In the genomic region with DNA sequence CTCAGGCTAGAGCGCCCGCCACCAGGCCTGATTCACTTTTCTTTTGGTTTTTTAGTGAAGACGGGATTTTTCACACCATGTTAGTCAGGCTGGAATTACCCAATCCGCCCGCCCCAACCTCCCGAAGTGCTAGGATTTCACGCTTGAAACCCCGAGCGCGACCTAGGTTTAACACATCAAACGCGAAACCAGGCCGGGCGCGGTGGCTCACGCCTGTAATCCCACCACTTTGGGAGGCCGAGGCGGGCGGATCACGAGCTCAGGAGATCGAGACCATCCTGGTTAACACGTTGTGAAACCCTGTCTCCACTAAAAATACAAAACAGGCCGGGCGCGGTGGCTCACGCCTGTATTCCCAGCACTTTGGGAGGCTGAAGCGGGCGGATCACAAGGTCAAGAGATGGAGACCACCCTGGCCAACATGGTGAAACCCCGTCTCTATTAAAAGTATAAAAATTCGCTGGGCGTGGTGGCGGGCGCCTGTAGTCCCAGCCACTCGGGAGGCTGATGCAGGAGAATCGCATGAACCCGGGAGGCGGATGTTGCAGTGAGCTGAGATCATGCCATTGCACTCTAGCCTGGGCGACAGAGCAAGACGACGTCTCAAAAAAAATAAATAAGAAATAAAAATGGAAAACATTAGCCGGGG, we compare ENCODE assay signal across 9 cellular contexts. TPM values are rescaled to one million over a fixed set of nuclear protein-coding genes. Genes with fewer than 3 reads are reported as not detected.
DNase-seq lines count a peak whose midpoint lies in the region; ATAC-seq and TF ChIP-seq lines count a peak whose summit lies in the region.
"Not testable (repeated sequence)": the region's sequence is repeated elsewhere in the genome, so short reads cannot be mapped to it uniquely, and the experiment has no call there.
"Had no signal": no experiment of that assay in that cellular context is flagged by ENCODE, and none has a peak within 500 bp of the region (broad histone marks: within the 10 kb centered on the region; RNA-seq: fewer than 3 reads in every experiment).

No MANE protein-coding gene starts in this region.

- H3K27ac ChIP-seq in right atrium auricular region, result peak overlapping the region; percentile 96 to 97

- H3K4me3 ChIP-seq in astrocyte of the spinal cord (ENCODE audit: low read depth, low read length) (peak overlapping the region; percentile 92), right atrium auricular region (peak overlapping the region; percentile 69 to 94)

- peak; percentile 12 for ATAC-seq in HG03025 (IDR thresholded peaks at IDR 0.05; ENCODE audit: low FRiP score, unreplicated experiment)
- ATAC-seq in stimulated activated naive B cell treated with anti-CD40 and anti-IgM and Interleukin-4, amounts not matched to agents 10 μg/mL and 1 μg/mL and 100 μg/mL, for 72 hours (replicated peaks), result peak; percentile 29 to 38

- H3K27me3 ChIP-seq in right atrium auricular region, result not testable (repeated sequence)

- not testable (repeated sequence) for H3K36me3 Mint-ChIP-seq in osteocyte (ENCODE audit: unreplicated experiment)
- H3K36me3 Mint-ChIP-seq in stimulated activated naive B cell treated with anti-CD40 and anti-IgM and Interleukin-4, amounts not matched to agents 10 μg/mL and 1 μg/mL and 100 μg/mL, for 72 hours, result peaks cover 9 to 21% of the 10 kb centered on the region in 2 donors

- H3K4me1 Mint-ChIP-seq in osteocyte (ENCODE audit: unreplicated experiment), result peaks cover 22% of the 10 kb centered on the region
- peaks cover 15 to 20% of the 10 kb centered on the region in 2 donors for H3K4me1 Mint-ChIP-seq in stimulated activated naive B cell treated with anti-CD40 and anti-IgM and Interleukin-4, amounts not matched to agents 10 μg/mL and 1 μg/mL and 100 μg/mL, for 72 hours

- TF ChIP-seq CTCF in astrocyte of the spinal cord (IDR thresholded peaks at IDR 0.05; ENCODE audit: low read depth, low read length); right atrium auricular region (IDR thresholded peaks at IDR 0.05); osteocyte (IDR thresholded peaks at IDR 0.05): not testable (repeated sequence)

- not testable (repeated sequence) for H3K9me3 Mint-ChIP-seq in osteocyte (ENCODE audit: unreplicated experiment); stimulated activated naive B cell treated with anti-CD40 and anti-IgM and Interleukin-4, amounts not matched to agents 10 μg/mL and 1 μg/mL and 100 μg/mL, for 72 hours

- H3K9me3 ChIP-seq in right atrium auricular region, result not testable (repeated sequence)

- H3K4me3 Mint-ChIP-seq in osteocyte (ENCODE audit: unreplicated experiment); stimulated activated naive B cell treated with anti-CD40 and anti-IgM and Interleukin-4, amounts not matched to agents 10 μg/mL and 1 μg/mL and 100 μg/mL, for 72 hours: not testable (repeated sequence)

- in situ Hi-C loops in astrocyte of the spinal cord (cut with HindIII; ENCODE audit: low sequenced_read_pairs), result not testable (repeated sequence)

- H3K27me3 Mint-ChIP-seq in osteocyte (ENCODE audit: unreplicated experiment); stimulated activated naive B cell treated with anti-CD40 and anti-IgM and Interleukin-4, amounts not matched to agents 10 μg/mL and 1 μg/mL and 100 μg/mL, for 72 hours: not testable (repeated sequence)

- DNase-seq in DMS 273 treated with DMSO at 0.1 percent for 48 hours (lab: John Stamatoyannopoulos, UW) (peak; percentile 93), NCI-H69 (lab: John Stamatoyannopoulos, UW) (peak; percentile 87), right atrium auricular region (ENCODE audit: low spot score) (peak; percentile 89), osteocyte (ENCODE audit: extremely low spot score, unreplicated experiment) (peak; percentile 84)
- DNase-seq in activated CD4-positive, alpha-beta T cell treated with anti-CD3 and anti-CD28 coated beads for 24 hours (ENCODE audit: low read depth in 2 of 2), result peak; percentile 70 to 74
- not testable (repeated sequence) for DNase-seq in astrocyte of the spinal cord (ENCODE audit: low read depth, low spot score)
- DNase-seq in stimulated activated naive B cell treated with anti-CD40 and anti-IgM and Interleukin-4, amounts not matched to agents 10 μg/mL and 1 μg/mL and 100 μg/mL, for 72 hours, result peak; percentile 94

- H3K36me3 ChIP-seq in right atrium auricular region, result not testable (repeated sequence)

- H3K4me1 ChIP-seq in right atrium auricular region, result peaks cover 0 to 26% of the 10 kb centered on the region in 2 donors

- not testable (repeated sequence) for H3K27ac Mint-ChIP-seq in osteocyte (ENCODE audit: unreplicated experiment); stimulated activated naive B cell treated with anti-CD40 and anti-IgM and Interleukin-4, amounts not matched to agents 10 μg/mL and 1 μg/mL and 100 μg/mL, for 72 hours

RNA-seq across cellular contexts. Expression of a gene that starts 1.4 kb away (rescaled TPM):
- total RNA-seq in right atrium auricular region, result 10 to 100 TPM; 17.8 to 26.8 TPM
- 40.5 and 42.1 TPM in 2 replicates for total RNA-seq in osteocyte

RNA-seq across cellular contexts. Expression of a gene that starts 8.2 kb away (rescaled TPM):
- total RNA-seq in right atrium auricular region (not detected), osteocyte (not detected in 2 replicates)
- total RNA-seq: frontal cortex had no signal

RNA-seq across cellular contexts. Expression of a gene that starts 9.0 kb away (rescaled TPM):
- 10 to 100 TPM; 15.2 to 24.7 TPM for total RNA-seq in right atrium auricular region
- total RNA-seq in osteocyte, result 65.3 and 71.0 TPM in 2 replicates

RNA-seq across cellular contexts. Expression of a gene that starts 35.6 kb away (rescaled TPM):
- total RNA-seq in right atrium auricular region, result 10 to 100 TPM; 33.9 to 35.9 TPM
- 92.4 and 97.5 TPM in 2 replicates for total RNA-seq in osteocyte

RNA-seq across cellular contexts. Expression of a gene that starts 39.9 kb away (rescaled TPM):
- total RNA-seq in right atrium auricular region (10 to 100 TPM; 27.7 to 64.9 TPM), osteocyte (326 and 362 TPM in 2 replicates)
